Comparison of ENCODE assay signal across 23 cellular contexts in genomic region chr12:70002912-70003255, GRCh38.
DNase-seq lines count a peak whose midpoint lies in the region; ATAC-seq, FAIRE-seq and TF ChIP-seq lines count a peak whose summit lies in the region.
"Had no signal": no experiment of that assay in that cellular context is flagged by ENCODE, and none has a peak within 500 bp of the region (broad histone marks: within the 10 kb centered on the region; RNA-seq: fewer than 3 reads in every experiment).

No MANE protein-coding gene starts in this region.

- H3K9me3 ChIP-seq in psoas muscle (no peaks in the 10 kb centered on the region), GM23248 (ENCODE audit: low read depth) (peaks cover 6% of the 10 kb centered on the region)
- H3K9me3 ChIP-seq: body of pancreas had no signal

- no peaks in the 10 kb centered on the region for H4K20me1 ChIP-seq in GM23338 (replicated peaks; ENCODE audit: insufficient read depth)
- no peaks in the 10 kb centered on the region for H4K20me1 ChIP-seq in GM23248 (ENCODE audit: insufficient read depth)
- H4K20me1 ChIP-seq: BLaER1 had no signal

- H2AFZ ChIP-seq in GM23338, result peak overlapping the region; percentile 63
- no peak overlapping the region for H2AFZ ChIP-seq in GM23248

- H3K27ac Mint-ChIP-seq in GM23338, result no peak overlapping the region; the same call in 1 of the 2 replicates

- ATAC-seq in GM23338 (no peak), left ventricle myocardium superior (peak; percentile 63), psoas muscle (no peak), GM21717 (IDR thresholded peaks at IDR 0.05; ENCODE audit: unreplicated experiment) (no peak)
- ATAC-seq: body of pancreas; stimulated activated naive CD8-positive, alpha-beta T cell treated with anti-CD3 and anti-CD28 coated beads, Interleukin-15, Interleukin-2, amounts not matched to agents 100 U/mL and 50 U/mL, for 24 hours had no signal

- H3K4me1 Mint-ChIP-seq in GM23338, result 0 out of 3 replicates have a peak, but pooled peaks cover 4% of the 10 kb centered on the region

- no peak for FAIRE-seq in D721Med (lab: Jason Lieb, UNC)
- FAIRE-seq: kidney had no signal

- no peaks in the 10 kb centered on the region for H3F3A ChIP-seq in GM23338 (replicated peaks; ENCODE audit: low read depth)
- H3F3A ChIP-seq in GM23248 (ENCODE audit: insufficient read depth), result no peaks in the 10 kb centered on the region

- H3K4me3 ChIP-seq in GM23338, result no peak overlapping the region
- no peak overlapping the region for H3K4me3 ChIP-seq in psoas muscle
- no peak overlapping the region for H3K4me3 ChIP-seq in GM23248
- H3K4me3 ChIP-seq: BLaER1, body of pancreas, smooth muscle cell, transverse colon had no signal

- H3K4me1 ChIP-seq in GM23338 (ENCODE audit: insufficient read depth) (no peaks in the 10 kb centered on the region; the same call in 1 of the 2 replicates), psoas muscle (no peaks in the 10 kb centered on the region), GM23248 (ENCODE audit: insufficient read depth) (no peaks in the 10 kb centered on the region)
- H3K4me1 ChIP-seq: BLaER1, body of pancreas had no signal

- H3K27ac ChIP-seq in GM23338 (ENCODE audit: low read depth) (no peak overlapping the region), RWPE1 (0 out of 2 replicates have a peak overlapping the region, but pooled peaks have one; percentile 44), psoas muscle (peak overlapping the region; percentile 36), GM23248 (no peak overlapping the region)
- H3K27ac ChIP-seq: BLaER1, body of pancreas had no signal

- no peaks in the 10 kb centered on the region for H3K79me2 ChIP-seq in GM23338 (replicated peaks; ENCODE audit: insufficient read depth)
- H3K79me2 ChIP-seq in GM23248 (ENCODE audit: insufficient read depth), result no peaks in the 10 kb centered on the region

- no peaks in the 10 kb centered on the region for H3K9me3 Mint-ChIP-seq in GM23338

- H3K9ac ChIP-seq in GM23248, result no peak overlapping the region
- H3K9ac ChIP-seq: BLaER1 had no signal

- H3K27me3 ChIP-seq in GM23338 (ENCODE audit: insufficient read depth) (no peaks in the 10 kb centered on the region), psoas muscle (ENCODE audit: insufficient read depth in 3 of 3, low read length in 2 of 3) (no peaks in the 10 kb centered on the region), GM23248 (replicated peaks; ENCODE audit: insufficient read depth) (no peaks in the 10 kb centered on the region)
- H3K27me3 ChIP-seq: BLaER1, body of pancreas, transverse colon had no signal

- intact Hi-C loops in left ventricle myocardium superior (cut with micrococcal nuclease), result no loop called here
- intact Hi-C loops in psoas muscle (cut with DNase I), result no loop called here

- H3K4me2 ChIP-seq in GM23338 (no peak overlapping the region), GM23248 (ENCODE audit: unreplicated experiment) (no peak overlapping the region)
- H3K4me2 ChIP-seq: BLaER1 had no signal

- CTCF ChIA-PET in RWPE1 (lab: Yijun Ruan, JAX), result interaction anchor here (0.7 kb wide), 1 partner anchor 558 kb away, joined by 5 read pairs; no protein-coding TSS in a partner anchor

- peaks cover 2% of the 10 kb centered on the region for H3K27me3 Mint-ChIP-seq in GM23338 (ENCODE audit: insufficient read depth, low read depth, poor library complexity)

- DNase-seq in GM23338 (ENCODE audit: low spot score) (no peak), RWPE1 (ENCODE audit: low spot score) (no peak), left ventricle myocardium superior (peak; percentile 39), psoas muscle (peak in 1 of 2 donors; percentile 40), D721Med (ENCODE audit: insufficient read length, low spot score) (no peak), kidney tubule cell (ENCODE audit: low spot score) (no peak), GM23248 (no peak)
- DNase-seq: activated CD4-positive, CD25-positive, alpha-beta regulatory T cell treated with anti-CD3 and anti-CD28 coated beads, Interleukin-2, amount 50 U/mL, for 72 hours; activated gamma-delta T cell treated with Interleukin-2 at 50 U/mL for 16 hours; activated T-cell treated with anti-CD3 and anti-CD28 coated beads, Interleukin-2, amount 50 U/mL, for 1 hour; COR-L47; effector memory CD4-positive, alpha-beta T cell; GOT3; kidney; NCI-H146; NCI-H526; SHP77; stimulated activated naive CD8-positive, alpha-beta T cell treated with anti-CD3 and anti-CD28 coated beads, Interleukin-15, Interleukin-2, amounts not matched to agents 100 U/mL and 50 U/mL, for 24 hours had no signal

- POLR2A ChIA-PET in RWPE1 (lab: Yijun Ruan, JAX; ENCODE audit: low non-redundant PET), result no interaction called here

- no peak overlapping the region for H3K4me3 Mint-ChIP-seq in GM23338

- in situ Hi-C loops in GM23248 (cut with MboI), result no loop called here

- TF ChIP-seq CTCF in GM23338 (conservative IDR thresholded peaks at IDR 0.05; ENCODE audit: low read depth in 2 of 2) (no peak), RWPE1 (conservative IDR thresholded peaks at IDR 0.05; ENCODE audit: low read depth) (no peak), psoas muscle (IDR thresholded peaks at IDR 0.05) (no peak), D721Med (IDR thresholded peaks at IDR 0.05; ENCODE audit: insufficient read depth, missing control alignments) (no peak)

- H3K9me2 ChIP-seq in GM23338 (ENCODE audit: insufficient read depth) (no peaks in the 10 kb centered on the region; the same call in none of the 2 replicates), GM23248 (ENCODE audit: insufficient read depth) (no peaks in the 10 kb centered on the region)

- H3K36me3 ChIP-seq in GM23338 (ENCODE audit: insufficient read depth) (no peaks in the 10 kb centered on the region), psoas muscle (ENCODE audit: insufficient read depth in 1 of 2, low read depth in 1 of 2) (no peaks in the 10 kb centered on the region), GM23248 (ENCODE audit: low read depth) (no peaks in the 10 kb centered on the region)
- H3K36me3 ChIP-seq: BLaER1, transverse colon had no signal

- 0 out of 3 replicates have a peak, but pooled peaks cover under 1% of the 10 kb centered on the region for H3K36me3 Mint-ChIP-seq in GM23338 (ENCODE audit: low read depth)

- 19 to 28% (median 23%) methylated on average over 6 of the region's 6 CpGs for WGBS in psoas muscle, 3 donors
- WGBS in GM23248 (ENCODE audit: low coverage in 1 of 2, low lambda C conversion rate in 2 of 2, missing lambda C conversion rate in 2 of 2), 2 experiments, result 48 to 58% methylated on average over 6 of the region's 6 CpGs

TF ChIP-seq in GM23338, 12 proteins besides CTCF, POLR2A, EP300 and RAD21 (continues in another document):
- TF ChIP-seq NANOG (IDR thresholded peaks at IDR 0.05; ENCODE audit: borderline replicate concordance) (no peak), ZNF114 (CRISPR knock-in tag; IDR thresholded peaks at IDR 0.05) (no peak), JUNB (IDR thresholded peaks at IDR 0.05; ENCODE audit: unreplicated experiment) (no peak), ETS1 (IDR thresholded peaks at IDR 0.05) (no peak)

Comparison
In these comparisons a context has a peak if more than half of its experiments do, and no peak if none do; other contexts are left out.
1. H3K27ac ChIP-seq: peak in RWPE1 (single experiment) and psoas muscle (single experiment); none in GM23338 (single experiment) and GM23248 (single experiment).